ENCODE assay signal across 8 cellular contexts in genomic region chr12:57771271-57771872, GRCh38. TPM values are rescaled to one million over a fixed set of nuclear protein-coding genes. Genes with fewer than 3 reads are reported as not detected.
DNase-seq lines count a peak whose midpoint lies in the region; ATAC-seq and FAIRE-seq lines count a peak whose summit lies in the region.

No MANE protein-coding gene starts in this region.

- DNase-seq in AG20443 (ENCODE audit: low spot score) (peak; percentile 92), GM19239 (ENCODE audit: insufficient read length, low spot score) (peak; percentile 78), NCI-H460 (ENCODE audit: extremely low read depth, low read depth) (peak; percentile 91), medulla oblongata (ENCODE audit: extremely low spot score) (peak; percentile 82)
- peak; percentile 89 to 90 for DNase-seq in activated CD4-positive, alpha-beta T cell treated with anti-CD3 and anti-CD28 coated beads for 24 hours (ENCODE audit: low read depth in 2 of 2)
- DNase-seq in effector CD4-positive, alpha-beta T cell, result peak; percentile 70
- DNase-seq in stimulated activated CD4-positive, alpha-beta T cell treated with anti-CD3 and anti-CD28 coated beads, TNF-alpha, amount 100 ng/mL, for 48 hours (ENCODE audit: low read depth in 3 of 3), result peak; percentile 79 to 95 (median 83)

- ATAC-seq in HG03354 (IDR thresholded peaks at IDR 0.05; ENCODE audit: poor library complexity, severe bottlenecking, unreplicated experiment), result peak; percentile 81

- FAIRE-seq in GM19239 (lab: Jason Lieb, UNC), result no peak

RNA-seq across cellular contexts. Expression of gene METTL1, which starts 0.5 kb away (rescaled TPM):
- total RNA-seq in NCI-H460 (2014; rRNA removed; shearing (Covaris generic)), result 14.2 and 23.3 TPM in 2 replicates
- polyA plus RNA-seq in NCI-H460 (2014; cell fraction: nucleus; rRNA removed), result 13.9 and 18.0 TPM in 2 replicates

RNA-seq across cellular contexts. Expression of gene EEF1AKMT3, which starts 1.0 kb away (rescaled TPM):
- total RNA-seq in NCI-H460 (2014; rRNA removed; shearing (Covaris generic)), result 5.9 and 6.8 TPM in 2 replicates
- polyA plus RNA-seq in NCI-H460 (2014; cell fraction: nucleus; rRNA removed), result 7.7 and 9.4 TPM in 2 replicates

RNA-seq across cellular contexts. Expression of gene CYP27B1, which starts 4.5 kb away (rescaled TPM):
- 5.1 and 5.4 TPM in 2 replicates for total RNA-seq in NCI-H460 (2014; rRNA removed; shearing (Covaris generic))
- polyA plus RNA-seq in NCI-H460 (2014; cell fraction: nucleus; rRNA removed), result 4.6 and 8.0 TPM in 2 replicates

RNA-seq across cellular contexts. Expression of gene TSFM, which starts 11.2 kb away (rescaled TPM):
- 42.2 and 53.8 TPM in 2 replicates for total RNA-seq in NCI-H460 (2014; rRNA removed; shearing (Covaris generic))
- 48.3 and 58.3 TPM in 2 replicates for polyA plus RNA-seq in NCI-H460 (2014; cell fraction: nucleus; rRNA removed)

RNA-seq across cellular contexts. Expression of gene MARCHF9, which starts 16.5 kb away (rescaled TPM):
- 3.6 and 3.8 TPM in 2 replicates for total RNA-seq in NCI-H460 (2014; rRNA removed; shearing (Covaris generic))
- polyA plus RNA-seq in NCI-H460 (2014; cell fraction: nucleus; rRNA removed), result 6.2 and 8.4 TPM in 2 replicates

Comparison
In these comparisons a context has a peak if more than half of its experiments do, and no peak if none do; other contexts are left out.
1. Peak in every context shown above with its lines: DNase-seq and ATAC-seq.